ENCODE assay signal across 28 cellular contexts in genomic region chr4:69991016-69991415, GRCh38. TPM values are rescaled to one million over a fixed set of nuclear protein-coding genes. Genes with fewer than 3 reads are reported as not detected.
DNase-seq lines count a peak whose midpoint lies in the region; ATAC-seq, FAIRE-seq and TF ChIP-seq lines count a peak whose summit lies in the region.
"Had no signal": no experiment of that assay in that cellular context is flagged by ENCODE, and none has a peak within 500 bp of the region (broad histone marks: within the 10 kb centered on the region; RNA-seq: fewer than 3 reads in every experiment).

No MANE protein-coding gene starts in this region.

- no peaks in the 10 kb centered on the region for H3K4me1 ChIP-seq in HepG2 (ENCODE audit: insufficient read depth, low read length)
- no peaks in the 10 kb centered on the region for H3K4me1 ChIP-seq in right lobe of liver
- H3K4me1 ChIP-seq in H1 (replicated peaks in 1 of 4; ENCODE audit: control insufficient read depth in 3 of 4, insufficient read depth in 4 of 4, low read length in 3 of 4) = no peaks in the 10 kb centered on the region
- H3K4me1 ChIP-seq: BE2C, BLaER1 had no signal

- no peak overlapping the region for H3K4me3 Mint-ChIP-seq in activated CD4-positive, alpha-beta T cell treated with anti-CD3 and anti-CD28 coated beads, Interleukin-2, amount 10 ng/mL, durations not matched to agents 7 days and 5 days
- H3K4me3 Mint-ChIP-seq: CD14-positive monocyte; CD4-positive, alpha-beta memory T cell; CD4-positive, CD25-positive, alpha-beta regulatory T cell; CD8-positive, alpha-beta memory T cell had no signal

- H4K8ac ChIP-seq in H1 (ENCODE audit: extremely low read depth, insufficient read depth, low read length) = no peak overlapping the region

- H4K20me1 ChIP-seq in HepG2 (ENCODE audit: insufficient read depth, low read length) (no peaks in the 10 kb centered on the region), H1 (replicated peaks in 1 of 2; ENCODE audit: control insufficient read depth in 1 of 2, insufficient read depth in 2 of 2, low read length in 2 of 2) (no peaks in the 10 kb centered on the region)
- H4K20me1 ChIP-seq: BLaER1 had no signal

- DNase-seq in HepG2 (ENCODE audit: low spot score) (no peak), right lobe of liver (no peak), OCI-M1 (lab: John Stamatoyannopoulos, UW) (peak; percentile 63), H1 (ENCODE audit: low read depth in 1 of 2, low spot score in 2 of 2) (no peak), H54 (ENCODE audit: insufficient read length, low spot score) (no peak), GM10248 (ENCODE audit: extremely low spot score) (no peak)
- no peak for DNase-seq in activated CD4-positive, alpha-beta T cell treated with anti-CD3 and anti-CD28 coated beads, Interleukin-2, amount 10 ng/mL, durations not matched to agents 7 days and 5 days
- DNase-seq: 8988T; ACHN; BE2C; C1 segment of cervical spinal cord; Calu3; CD4-positive, alpha-beta memory T cell; CD4-positive, CD25-positive, alpha-beta regulatory T cell; CD8-positive, alpha-beta memory T cell; COR-L47; DMS79 treated with DMSO at 0.1 percent for 48 hours; GF-D8 had no signal

- H3K27ac Mint-ChIP-seq in activated CD4-positive, alpha-beta T cell treated with anti-CD3 and anti-CD28 coated beads, Interleukin-2, amount 10 ng/mL, durations not matched to agents 7 days and 5 days = no peak overlapping the region
- H3K27ac Mint-ChIP-seq: CD14-positive monocyte; CD4-positive, alpha-beta memory T cell; CD4-positive, CD25-positive, alpha-beta regulatory T cell; CD8-positive, alpha-beta memory T cell had no signal

- no peak overlapping the region for H3K4me3 ChIP-seq in HepG2 (replicated peaks in 1 of 3; ENCODE audit: insufficient read depth in 1 of 3, low read depth in 2 of 3, low read length in 3 of 3)
- H3K4me3 ChIP-seq in right lobe of liver = no peak overlapping the region
- H3K4me3 ChIP-seq in H1 (ENCODE audit: extremely low read depth in 1 of 4, insufficient read depth in 2 of 4, low read depth in 3 of 4, low read length in 4 of 4) = no peak overlapping the region
- H3K4me3 ChIP-seq: BLaER1, GM12878 had no signal

- H3K18ac ChIP-seq in H1 (ENCODE audit: extremely low read depth, low read length) = no peak overlapping the region

- ATAC-seq in HepG2 (no peak), right lobe of liver (no peak)
- ATAC-seq: GM12878 had no signal

- TF ChIP-seq POLR2A in HepG2 (IDR thresholded peaks at IDR 0.05; ENCODE audit: insufficient read depth in 1 of 2, low read depth in 2 of 2, low read length in 2 of 2) = no peak
- TF ChIP-seq POLR2A in right lobe of liver (IDR thresholded peaks at IDR 0.05) = no peak
- TF ChIP-seq POLR2A in H1 (IDR thresholded peaks at IDR 0.05; ENCODE audit: control extremely low read depth in 1 of 2, low read depth in 2 of 2, low read length in 2 of 2) = no peak
- no peak for TF ChIP-seq POLR2A in H54 (IDR thresholded peaks at IDR 0.05; ENCODE audit: low read depth, low read length)

- H3K27me3 ChIP-seq in HepG2 (ENCODE audit: control insufficient read depth in 1 of 2, insufficient read depth in 2 of 2, low read length in 2 of 2) (no peaks in the 10 kb centered on the region), right lobe of liver (no peaks in the 10 kb centered on the region), H1 (replicated peaks in 1 of 4; ENCODE audit: control insufficient read depth in 3 of 4, extremely low read depth in 1 of 4, insufficient read depth in 3 of 4, low read length in 3 of 4) (no peaks in the 10 kb centered on the region)
- H3K27me3 ChIP-seq: BE2C, BLaER1 had no signal

- H3K23me2 ChIP-seq in H1 (ENCODE audit: low read depth, low read length) = no peaks in the 10 kb centered on the region

- H4K91ac ChIP-seq in H1 (replicated peaks; ENCODE audit: insufficient read length, low read length) = no peak overlapping the region

- H2AK5ac ChIP-seq in H1 (ENCODE audit: low read depth, low read length) = no peak overlapping the region

- CTCF ChIA-PET in HepG2 (lab: Yijun Ruan, JAX; ENCODE audit: low intra/inter-chr PET ratio, low total read pairs) = no interaction called here
- CTCF ChIA-PET in H1 (lab: Charles Lee; ENCODE audit: partially characterized antibody) = no interaction called here
- CTCF ChIA-PET in activated CD4-positive, alpha-beta T cell treated with anti-CD3 and anti-CD28 coated beads, Interleukin-2, amount 10 ng/mL, durations not matched to agents 7 days and 5 days (lab: Charles Lee) = no interaction called here
- CTCF ChIA-PET in GM10248 (lab: Yijun Ruan, JAX) = no interaction called here

- H2AFZ ChIP-seq in HepG2 (ENCODE audit: low read length) (peak overlapping the region; percentile 11), H1 (ENCODE audit: low read length) (no peak overlapping the region)

- no peaks in the 10 kb centered on the region for H3K36me3 Mint-ChIP-seq in activated CD4-positive, alpha-beta T cell treated with anti-CD3 and anti-CD28 coated beads, Interleukin-2, amount 10 ng/mL, durations not matched to agents 7 days and 5 days (ENCODE audit: low read depth)
- H3K36me3 Mint-ChIP-seq: CD14-positive monocyte; CD4-positive, alpha-beta memory T cell; CD4-positive, CD25-positive, alpha-beta regulatory T cell; CD8-positive, alpha-beta memory T cell had no signal

- no peak for FAIRE-seq in HepG2 (lab: Jason Lieb, UNC)
- FAIRE-seq in H1 (lab: Jason Lieb, UNC) = no peak
- no peak for FAIRE-seq in H54 (lab: Jason Lieb, UNC)
- FAIRE-seq: A204.1, D721Med, G401.6, GM12878, GM12892, GM18507 had no signal

- no peak overlapping the region for H2BK15ac ChIP-seq in H1 (ENCODE audit: low read length)

- H3K36me3 ChIP-seq in HepG2 (replicated peaks in 1 of 2; ENCODE audit: control insufficient read depth in 1 of 2, insufficient read depth in 2 of 2, low read length in 2 of 2) (no peaks in the 10 kb centered on the region), right lobe of liver (no peaks in the 10 kb centered on the region), H1 (ENCODE audit: control insufficient read depth in 2 of 4, insufficient read depth in 4 of 4, low read length in 3 of 4) (no peaks in the 10 kb centered on the region)
- H3K36me3 ChIP-seq: BE2C, BLaER1 had no signal

- 60% methylated on average over 4 of the region's 4 CpGs for WGBS in HepG2 (ENCODE audit: low lambda C conversion rate)
- WGBS in right lobe of liver (ENCODE audit: insufficient coverage, low coverage, low lambda C conversion rate, missing lambda C conversion rate) = 82% methylated on average over 4 of the region's 4 CpGs
- 87% methylated on average over 4 of the region's 4 CpGs; no CpG with 5 or more reads in 1 of the 2 experiments for WGBS in H1 (ENCODE audit: extremely low coverage in 1 of 2, insufficient coverage in 1 of 2, insufficient read length in 1 of 2, insufficient replicate concordance in 2 of 2, low coverage in 1 of 2, low lambda C conversion rate in 2 of 2, missing lambda C conversion rate in 1 of 2), 2 experiments

- no peaks in the 10 kb centered on the region for H3K9me3 Mint-ChIP-seq in activated CD4-positive, alpha-beta T cell treated with anti-CD3 and anti-CD28 coated beads, Interleukin-2, amount 10 ng/mL, durations not matched to agents 7 days and 5 days
- H3K9me3 Mint-ChIP-seq: CD14-positive monocyte; CD8-positive, alpha-beta memory T cell had no signal

- no peak overlapping the region for H3K4me2 ChIP-seq in HepG2 (ENCODE audit: low read depth, low read length)
- H3K4me2 ChIP-seq in H1 (ENCODE audit: insufficient read depth in 1 of 2, low read depth in 2 of 2, low read length in 2 of 2) = no peak overlapping the region
- H3K4me2 ChIP-seq: BLaER1 had no signal

- H3K4ac ChIP-seq in H1 (replicated peaks; ENCODE audit: insufficient read length, low read depth, low read length) = peak overlapping the region; percentile 44

- no peak overlapping the region for H3K23ac ChIP-seq in H1 (ENCODE audit: insufficient read length)

- no peak overlapping the region for H2BK120ac ChIP-seq in H1 (replicated peaks; ENCODE audit: low read depth, low read length)

- H3K56ac ChIP-seq in H1 (replicated peaks; ENCODE audit: insufficient read length, low read depth, low read length) = no peak overlapping the region

- H3K27ac ChIP-seq in HepG2 (ENCODE audit: extremely low read length, insufficient read depth, low read length) (no peak overlapping the region), right lobe of liver (no peak overlapping the region), H1 (ENCODE audit: low read depth, low read length) (no peak overlapping the region)
- H3K27ac ChIP-seq: BLaER1 had no signal

- no peak overlapping the region for H2BK12ac ChIP-seq in H1 (ENCODE audit: low read depth, low read length)

- no peak overlapping the region for H3K14ac ChIP-seq in H1 (ENCODE audit: insufficient read length)

- H3K79me2 ChIP-seq in HepG2 (ENCODE audit: insufficient read depth, low read length) (no peaks in the 10 kb centered on the region), H1 (ENCODE audit: control insufficient read depth in 1 of 2, insufficient read depth in 2 of 2, low read length in 2 of 2) (no peaks in the 10 kb centered on the region)

- TF ChIP-seq RAD21 in HepG2 (CRISPR knock-in tag; IDR thresholded peaks at IDR 0.05) = no peak
- no peak for TF ChIP-seq RAD21 in H1 (IDR thresholded peaks at IDR 0.05 in 1 of 2, conservative IDR thresholded peaks at IDR 0.05 in 1 of 2; ENCODE audit: low read depth in 2 of 2, low read length in 2 of 2)

- H3K9ac ChIP-seq in HepG2 (ENCODE audit: insufficient read depth, low read depth, low read length) (no peak overlapping the region), H1 (replicated peaks in 1 of 4; ENCODE audit: extremely low read depth in 1 of 4, low read depth in 3 of 4, low read length in 3 of 4) (no peak overlapping the region)
- H3K9ac ChIP-seq: BLaER1 had no signal

- H3K79me1 ChIP-seq in H1 (ENCODE audit: low read depth, low read length) = no peaks in the 10 kb centered on the region

- TF ChIP-seq EP300 in HepG2 (IDR thresholded peaks at IDR 0.05; ENCODE audit: low read depth in 2 of 2, low read length in 2 of 2) (no peak), HepG2 (CRISPR knock-in tag; IDR thresholded peaks at IDR 0.05; ENCODE audit: borderline replicate concordance) (no peak), H1 (IDR thresholded peaks at IDR 0.05; ENCODE audit: borderline replicate concordance in 1 of 2, low read depth in 2 of 2, low read length in 2 of 2) (no peak)

- H4K5ac ChIP-seq in H1 (ENCODE audit: insufficient read length, low read depth, low read length) = no peak overlapping the region

- POLR2A ChIA-PET in HepG2 (lab: Yijun Ruan, JAX) = no interaction called here
- POLR2A ChIA-PET in H1 (lab: Charles Lee; ENCODE audit: partially characterized antibody) = no interaction called here
- POLR2A ChIA-PET in activated CD4-positive, alpha-beta T cell treated with anti-CD3 and anti-CD28 coated beads, Interleukin-2, amount 10 ng/mL, durations not matched to agents 7 days and 5 days (lab: Charles Lee) = no interaction called here
- POLR2A ChIA-PET in GM10248 (lab: Yijun Ruan, JAX) = no interaction called here

- H3K9me3 ChIP-seq in HepG2 (ENCODE audit: low read length) (no peaks in the 10 kb centered on the region), right lobe of liver (no peaks in the 10 kb centered on the region), H1 (ENCODE audit: insufficient read depth in 2 of 2, low read depth in 1 of 2, low read length in 1 of 2) (no peaks in the 10 kb centered on the region)
- H3K9me3 ChIP-seq: BE2C, BLaER1 had no signal

- in situ Hi-C loops in HepG2 (cut with HindIII; ENCODE audit: extremely low pct_ligation_motif_present, low pct_unique_long_range_greater_than_20kb) = no loop called here

- intact Hi-C loops in HepG2 (cut with micrococcal nuclease; ENCODE audit: unreplicated experiment) = no loop called here
- intact Hi-C loops in right lobe of liver (cut with DNase I) = no loop called here

- H3K27me3 Mint-ChIP-seq in activated CD4-positive, alpha-beta T cell treated with anti-CD3 and anti-CD28 coated beads, Interleukin-2, amount 10 ng/mL, durations not matched to agents 7 days and 5 days = no peaks in the 10 kb centered on the region
- H3K27me3 Mint-ChIP-seq: CD4-positive, alpha-beta memory T cell; CD4-positive, CD25-positive, alpha-beta regulatory T cell; CD8-positive, alpha-beta memory T cell had no signal

- no peak for TF ChIP-seq CTCF in HepG2 (CRISPR knock-in tag; IDR thresholded peaks at IDR 0.05)
- TF ChIP-seq CTCF in right lobe of liver (IDR thresholded peaks at IDR 0.05) = no peak
- TF ChIP-seq CTCF in H1 (IDR thresholded peaks at IDR 0.05; ENCODE audit: control extremely low read depth in 1 of 3, insufficient read depth in 1 of 3, low read depth in 1 of 3, low read length in 3 of 3) = no peak
- no peak for TF ChIP-seq CTCF in GM10248 (IDR thresholded peaks at IDR 0.05; ENCODE audit: control extremely low read depth, extremely low read depth, low read depth, missing control alignments)

- H3K4me1 Mint-ChIP-seq in activated CD4-positive, alpha-beta T cell treated with anti-CD3 and anti-CD28 coated beads, Interleukin-2, amount 10 ng/mL, durations not matched to agents 7 days and 5 days = no peaks in the 10 kb centered on the region
- H3K4me1 Mint-ChIP-seq: CD14-positive monocyte; CD4-positive, alpha-beta memory T cell; CD4-positive, CD25-positive, alpha-beta regulatory T cell; CD8-positive, alpha-beta memory T cell had no signal

- no peak overlapping the region for H2BK5ac ChIP-seq in H1 (ENCODE audit: low read depth, low read length)

- H2BK20ac ChIP-seq in H1 (ENCODE audit: low read length) = no peak overlapping the region

- no TSS peak for BruUV-seq in HepG2 (replicated peaks; lab: Mats Ljungman, UMichigan)

RNA-seq across cellular contexts. Expression of gene STATH, which starts 4.8 kb away (rescaled TPM):
- total RNA-seq in HepG2 (2016; rRNA removed; fragmentation: Illumina TruSeq; extraction: Trizol) (not detected in 2 replicates), right lobe of liver (not detected)
- total RNA-seq in HepG2 (2016; cell fraction: cytosol; rRNA removed; fragmentation: Illumina TruSeq; extraction: Trizol; ENCODE audit: low read depth) = not detected in 2 replicates
- total RNA-seq in HepG2 (2016; cell fraction: insoluble cytoplasmic fraction; rRNA removed; fragmentation: Illumina TruSeq; extraction: Trizol) = not detected in 2 replicates
- not detected in 2 replicates for total RNA-seq in HepG2 (2016; cell fraction: membrane; rRNA removed; fragmentation: Illumina TruSeq; extraction: Trizol)
- total RNA-seq in HepG2 (2016; cell fraction: nucleus; rRNA removed; fragmentation: Illumina TruSeq; extraction: Trizol) = not detected in 2 replicates
- polyA plus RNA-seq in HepG2 (2011; rRNA removed) (not detected in 2 replicates), H1 (2011; rRNA removed) (not detected in 2 replicates)
- polyA plus RNA-seq in HepG2 (2011; cell fraction: cytosol; rRNA removed) = not detected in 2 replicates
- polyA plus RNA-seq in HepG2 (2011; cell fraction: nucleus; rRNA removed) = not detected in 2 replicates
- not detected in 2 replicates for polyA plus RNA-seq in HepG2 (2012)
- polyA plus RNA-seq in HepG2 (2016; cell fraction: cytosol; fragmentation: Illumina TruSeq; extraction: Trizol; ENCODE audit: low read depth) = not detected in 2 replicates
- polyA plus RNA-seq in HepG2 (2016; cell fraction: insoluble cytoplasmic fraction; fragmentation: Illumina TruSeq; extraction: Trizol; ENCODE audit: low read depth) = not detected in 2 replicates
- not detected in 2 replicates for polyA plus RNA-seq in HepG2 (2016; cell fraction: membrane; fragmentation: Illumina TruSeq; extraction: Trizol; ENCODE audit: low read depth)
- not detected in 2 replicates for polyA plus RNA-seq in HepG2 (2016; cell fraction: nucleus; fragmentation: Illumina TruSeq; extraction: Trizol; ENCODE audit: insufficient read depth, low read depth)
- polyA minus RNA-seq in HepG2 (2011; rRNA and poly(A)+ RNA removed; ENCODE audit: low replicate concordance) = not detected in 2 replicates
- not detected in 2 replicates for polyA minus RNA-seq in HepG2 (2011; cell fraction: cytosol; rRNA and poly(A)+ RNA removed)
- not detected in 2 replicates for polyA minus RNA-seq in HepG2 (2011; cell fraction: nucleus; rRNA and poly(A)+ RNA removed)
- total RNA-seq in H1 (2021; fragmentation: NEBNext Ultra II Directional; extraction: Animal tissue kit (Norgen Biotek cat#: 25700)) = not detected in 2 replicates
- polyA plus RNA-seq in H1 (2011; cell fraction: cytosol; rRNA removed) = not detected
- polyA plus RNA-seq in H1 (2011; cell fraction: nucleus; rRNA removed) = not detected
- not detected in 4 replicates for polyA plus RNA-seq in H1 (2012, experiment 1 of 2)
- not detected for polyA plus RNA-seq in H1 (2012, experiment 2 of 2)
- polyA plus RNA-seq in H1 (2013, experiment 1 of 2) = not detected
- polyA plus RNA-seq in H1 (2013, experiment 2 of 2) = not detected
- polyA minus RNA-seq in H1 (2011; rRNA and poly(A)+ RNA removed) = not detected in 2 replicates
- not detected for polyA minus RNA-seq in H1 (2011; cell fraction: cytosol; rRNA and poly(A)+ RNA removed)
- not detected for polyA minus RNA-seq in H1 (2011; cell fraction: nucleus; rRNA and poly(A)+ RNA removed)
- not detected for total RNA-seq in activated CD4-positive, alpha-beta T cell treated with anti-CD3 and anti-CD28 coated beads, Interleukin-2, amount 10 ng/mL, durations not matched to agents 7 days and 5 days
- total RNA-seq: A673; Calu3; CD4-positive, alpha-beta memory T cell; CD4-positive, CD25-positive, alpha-beta regulatory T cell; CD8-positive, alpha-beta memory T cell; GM12878 had no signal
- polyA plus RNA-seq: AG04450; CD14-positive monocyte; CD4-positive, alpha-beta memory T cell; CD4-positive, CD25-positive, alpha-beta regulatory T cell; CD8-positive, alpha-beta memory T cell had no signal

RNA-seq across cellular contexts. Expression of gene CSN2, which starts 25.5 kb away (rescaled TPM):
- total RNA-seq in HepG2 (2016; rRNA removed; fragmentation: Illumina TruSeq; extraction: Trizol) = not detected in 2 replicates
- total RNA-seq in HepG2 (2016; cell fraction: cytosol; rRNA removed; fragmentation: Illumina TruSeq; extraction: Trizol; ENCODE audit: low read depth) = not detected in 2 replicates
- total RNA-seq in HepG2 (2016; cell fraction: insoluble cytoplasmic fraction; rRNA removed; fragmentation: Illumina TruSeq; extraction: Trizol) = not detected in 2 replicates
- not detected in 2 replicates for total RNA-seq in HepG2 (2016; cell fraction: membrane; rRNA removed; fragmentation: Illumina TruSeq; extraction: Trizol)
- total RNA-seq in HepG2 (2016; cell fraction: nucleus; rRNA removed; fragmentation: Illumina TruSeq; extraction: Trizol) = not detected in 2 replicates
- 0.15 TPM in 1 of 2 replicates, not detected in the other for polyA plus RNA-seq in HepG2 (2011; rRNA removed)
- polyA plus RNA-seq in HepG2 (2011; cell fraction: cytosol; rRNA removed) = 0.15 TPM in 1 of 2 replicates, not detected in the other
- 0.21 and 0.29 TPM in 2 replicates for polyA plus RNA-seq in HepG2 (2011; cell fraction: nucleus; rRNA removed)
- 0.31 TPM in 1 of 2 replicates, not detected in the other for polyA plus RNA-seq in HepG2 (2012)
- polyA plus RNA-seq in HepG2 (2016; cell fraction: cytosol; fragmentation: Illumina TruSeq; extraction: Trizol; ENCODE audit: low read depth) = not detected in 2 replicates
- not detected in 2 replicates for polyA plus RNA-seq in HepG2 (2016; cell fraction: insoluble cytoplasmic fraction; fragmentation: Illumina TruSeq; extraction: Trizol; ENCODE audit: low read depth)
- not detected in 2 replicates for polyA plus RNA-seq in HepG2 (2016; cell fraction: membrane; fragmentation: Illumina TruSeq; extraction: Trizol; ENCODE audit: low read depth)
- polyA plus RNA-seq in HepG2 (2016; cell fraction: nucleus; fragmentation: Illumina TruSeq; extraction: Trizol; ENCODE audit: insufficient read depth, low read depth) = not detected in 2 replicates
- not detected in 2 replicates for polyA minus RNA-seq in HepG2 (2011; rRNA and poly(A)+ RNA removed; ENCODE audit: low replicate concordance)
- polyA minus RNA-seq in HepG2 (2011; cell fraction: cytosol; rRNA and poly(A)+ RNA removed) = not detected in 2 replicates
- polyA minus RNA-seq in HepG2 (2011; cell fraction: nucleus; rRNA and poly(A)+ RNA removed) = not detected in 2 replicates
- not detected for total RNA-seq in right lobe of liver
- not detected in 2 replicates for total RNA-seq in H1 (2021; fragmentation: NEBNext Ultra II Directional; extraction: Animal tissue kit (Norgen Biotek cat#: 25700))
- polyA plus RNA-seq in H1 (2011; rRNA removed) = not detected in 2 replicates
- polyA plus RNA-seq in H1 (2011; cell fraction: cytosol; rRNA removed) = not detected
- polyA plus RNA-seq in H1 (2011; cell fraction: nucleus; rRNA removed) = not detected
- polyA plus RNA-seq in H1 (2012, experiment 1 of 2) = not detected in 4 replicates
- polyA plus RNA-seq in H1 (2012, experiment 2 of 2) = not detected
- not detected for polyA plus RNA-seq in H1 (2013, experiment 1 of 2)
- not detected for polyA plus RNA-seq in H1 (2013, experiment 2 of 2)
- not detected in 2 replicates for polyA minus RNA-seq in H1 (2011; rRNA and poly(A)+ RNA removed)
- not detected for polyA minus RNA-seq in H1 (2011; cell fraction: cytosol; rRNA and poly(A)+ RNA removed)
- not detected for polyA minus RNA-seq in H1 (2011; cell fraction: nucleus; rRNA and poly(A)+ RNA removed)
- total RNA-seq in activated CD4-positive, alpha-beta T cell treated with anti-CD3 and anti-CD28 coated beads, Interleukin-2, amount 10 ng/mL, durations not matched to agents 7 days and 5 days = not detected
- total RNA-seq: A673; Calu3; CD4-positive, alpha-beta memory T cell; CD4-positive, CD25-positive, alpha-beta regulatory T cell; CD8-positive, alpha-beta memory T cell; GM12878 had no signal
- polyA plus RNA-seq: AG04450; CD14-positive monocyte; CD4-positive, alpha-beta memory T cell; CD4-positive, CD25-positive, alpha-beta regulatory T cell; CD8-positive, alpha-beta memory T cell; GM12878 had no signal

RNA-seq across cellular contexts. Expression of gene HTN3, which starts 37.2 kb away (rescaled TPM):
- total RNA-seq in HepG2 (2016; rRNA removed; fragmentation: Illumina TruSeq; extraction: Trizol) (not detected in 2 replicates), right lobe of liver (not detected)
- not detected in 2 replicates for total RNA-seq in HepG2 (2016; cell fraction: cytosol; rRNA removed; fragmentation: Illumina TruSeq; extraction: Trizol; ENCODE audit: low read depth)
- not detected in 2 replicates for total RNA-seq in HepG2 (2016; cell fraction: insoluble cytoplasmic fraction; rRNA removed; fragmentation: Illumina TruSeq; extraction: Trizol)
- not detected in 2 replicates for total RNA-seq in HepG2 (2016; cell fraction: membrane; rRNA removed; fragmentation: Illumina TruSeq; extraction: Trizol)
- total RNA-seq in HepG2 (2016; cell fraction: nucleus; rRNA removed; fragmentation: Illumina TruSeq; extraction: Trizol) = not detected in 2 replicates
- polyA plus RNA-seq in HepG2 (2011; rRNA removed) (not detected in 2 replicates), H1 (2011; rRNA removed) (not detected in 2 replicates)
- polyA plus RNA-seq in HepG2 (2011; cell fraction: cytosol; rRNA removed) = not detected in 2 replicates
- not detected in 2 replicates for polyA plus RNA-seq in HepG2 (2011; cell fraction: nucleus; rRNA removed)
- polyA plus RNA-seq in HepG2 (2012) = not detected in 2 replicates
- polyA plus RNA-seq in HepG2 (2016; cell fraction: cytosol; fragmentation: Illumina TruSeq; extraction: Trizol; ENCODE audit: low read depth) = not detected in 2 replicates
- not detected in 2 replicates for polyA plus RNA-seq in HepG2 (2016; cell fraction: insoluble cytoplasmic fraction; fragmentation: Illumina TruSeq; extraction: Trizol; ENCODE audit: low read depth)
- polyA plus RNA-seq in HepG2 (2016; cell fraction: membrane; fragmentation: Illumina TruSeq; extraction: Trizol; ENCODE audit: low read depth) = not detected in 2 replicates
- polyA plus RNA-seq in HepG2 (2016; cell fraction: nucleus; fragmentation: Illumina TruSeq; extraction: Trizol; ENCODE audit: insufficient read depth, low read depth) = not detected in 2 replicates
- not detected in 2 replicates for polyA minus RNA-seq in HepG2 (2011; rRNA and poly(A)+ RNA removed; ENCODE audit: low replicate concordance)
- polyA minus RNA-seq in HepG2 (2011; cell fraction: cytosol; rRNA and poly(A)+ RNA removed) = not detected in 2 replicates
- polyA minus RNA-seq in HepG2 (2011; cell fraction: nucleus; rRNA and poly(A)+ RNA removed) = not detected in 2 replicates
- not detected in 2 replicates for total RNA-seq in H1 (2021; fragmentation: NEBNext Ultra II Directional; extraction: Animal tissue kit (Norgen Biotek cat#: 25700))
- polyA plus RNA-seq in H1 (2011; cell fraction: cytosol; rRNA removed) = not detected
- not detected for polyA plus RNA-seq in H1 (2011; cell fraction: nucleus; rRNA removed)
- polyA plus RNA-seq in H1 (2012, experiment 1 of 2) = not detected in 4 replicates
- not detected for polyA plus RNA-seq in H1 (2012, experiment 2 of 2)
- polyA plus RNA-seq in H1 (2013, experiment 1 of 2) = not detected
- not detected for polyA plus RNA-seq in H1 (2013, experiment 2 of 2)
- polyA minus RNA-seq in H1 (2011; rRNA and poly(A)+ RNA removed) = not detected in 2 replicates
- polyA minus RNA-seq in H1 (2011; cell fraction: cytosol; rRNA and poly(A)+ RNA removed) = not detected
- not detected for polyA minus RNA-seq in H1 (2011; cell fraction: nucleus; rRNA and poly(A)+ RNA removed)
- total RNA-seq in activated CD4-positive, alpha-beta T cell treated with anti-CD3 and anti-CD28 coated beads, Interleukin-2, amount 10 ng/mL, durations not matched to agents 7 days and 5 days = not detected
- total RNA-seq: A673; Calu3; CD4-positive, alpha-beta memory T cell; CD4-positive, CD25-positive, alpha-beta regulatory T cell; CD8-positive, alpha-beta memory T cell; GM12878 had no signal
- polyA plus RNA-seq: AG04450; CD14-positive monocyte; CD4-positive, alpha-beta memory T cell; CD4-positive, CD25-positive, alpha-beta regulatory T cell; CD8-positive, alpha-beta memory T cell; GM12878 had no signal

RNA-seq across cellular contexts. Expression of gene HTN1, which starts 59.2 kb away (rescaled TPM):
- total RNA-seq in HepG2 (2016; rRNA removed; fragmentation: Illumina TruSeq; extraction: Trizol) = not detected in 2 replicates
- not detected in 2 replicates for total RNA-seq in HepG2 (2016; cell fraction: cytosol; rRNA removed; fragmentation: Illumina TruSeq; extraction: Trizol; ENCODE audit: low read depth)
- total RNA-seq in HepG2 (2016; cell fraction: insoluble cytoplasmic fraction; rRNA removed; fragmentation: Illumina TruSeq; extraction: Trizol) = 0.39 TPM in 1 of 2 replicates, not detected in the other
- total RNA-seq in HepG2 (2016; cell fraction: membrane; rRNA removed; fragmentation: Illumina TruSeq; extraction: Trizol) = not detected in 2 replicates
- not detected in 2 replicates for total RNA-seq in HepG2 (2016; cell fraction: nucleus; rRNA removed; fragmentation: Illumina TruSeq; extraction: Trizol)
- polyA plus RNA-seq in HepG2 (2011; rRNA removed) = 0.21 TPM in 1 of 2 replicates, not detected in the other
- not detected in 2 replicates for polyA plus RNA-seq in HepG2 (2011; cell fraction: cytosol; rRNA removed)
- not detected in 2 replicates for polyA plus RNA-seq in HepG2 (2011; cell fraction: nucleus; rRNA removed)
- not detected in 2 replicates for polyA plus RNA-seq in HepG2 (2012)
- not detected in 2 replicates for polyA plus RNA-seq in HepG2 (2016; cell fraction: cytosol; fragmentation: Illumina TruSeq; extraction: Trizol; ENCODE audit: low read depth)
- not detected in 2 replicates for polyA plus RNA-seq in HepG2 (2016; cell fraction: insoluble cytoplasmic fraction; fragmentation: Illumina TruSeq; extraction: Trizol; ENCODE audit: low read depth)
- polyA plus RNA-seq in HepG2 (2016; cell fraction: membrane; fragmentation: Illumina TruSeq; extraction: Trizol; ENCODE audit: low read depth) = not detected in 2 replicates
- not detected in 2 replicates for polyA plus RNA-seq in HepG2 (2016; cell fraction: nucleus; fragmentation: Illumina TruSeq; extraction: Trizol; ENCODE audit: insufficient read depth, low read depth)
- not detected in 2 replicates for polyA minus RNA-seq in HepG2 (2011; rRNA and poly(A)+ RNA removed; ENCODE audit: low replicate concordance)
- not detected in 2 replicates for polyA minus RNA-seq in HepG2 (2011; cell fraction: cytosol; rRNA and poly(A)+ RNA removed)
- not detected in 2 replicates for polyA minus RNA-seq in HepG2 (2011; cell fraction: nucleus; rRNA and poly(A)+ RNA removed)
- total RNA-seq in right lobe of liver = not detected
- not detected in 2 replicates for total RNA-seq in H1 (2021; fragmentation: NEBNext Ultra II Directional; extraction: Animal tissue kit (Norgen Biotek cat#: 25700))
- polyA plus RNA-seq in H1 (2011; rRNA removed) = not detected in 2 replicates
- polyA plus RNA-seq in H1 (2011; cell fraction: cytosol; rRNA removed) = not detected
- not detected for polyA plus RNA-seq in H1 (2011; cell fraction: nucleus; rRNA removed)
- polyA plus RNA-seq in H1 (2012, experiment 1 of 2) = not detected in 4 replicates
- polyA plus RNA-seq in H1 (2012, experiment 2 of 2) = not detected
- not detected for polyA plus RNA-seq in H1 (2013, experiment 1 of 2)
- not detected for polyA plus RNA-seq in H1 (2013, experiment 2 of 2)
- polyA minus RNA-seq in H1 (2011; rRNA and poly(A)+ RNA removed) = not detected in 2 replicates
- not detected for polyA minus RNA-seq in H1 (2011; cell fraction: cytosol; rRNA and poly(A)+ RNA removed)
- not detected for polyA minus RNA-seq in H1 (2011; cell fraction: nucleus; rRNA and poly(A)+ RNA removed)
- not detected for total RNA-seq in activated CD4-positive, alpha-beta T cell treated with anti-CD3 and anti-CD28 coated beads, Interleukin-2, amount 10 ng/mL, durations not matched to agents 7 days and 5 days
- total RNA-seq: A673; Calu3; CD4-positive, alpha-beta memory T cell; CD4-positive, CD25-positive, alpha-beta regulatory T cell; CD8-positive, alpha-beta memory T cell; GM12878 had no signal
- polyA plus RNA-seq: AG04450; CD14-positive monocyte; CD4-positive, alpha-beta memory T cell; CD4-positive, CD25-positive, alpha-beta regulatory T cell; CD8-positive, alpha-beta memory T cell had no signal
